Comparison of ENCODE assay signal across 8 cellular contexts in the genomic region with DNA sequence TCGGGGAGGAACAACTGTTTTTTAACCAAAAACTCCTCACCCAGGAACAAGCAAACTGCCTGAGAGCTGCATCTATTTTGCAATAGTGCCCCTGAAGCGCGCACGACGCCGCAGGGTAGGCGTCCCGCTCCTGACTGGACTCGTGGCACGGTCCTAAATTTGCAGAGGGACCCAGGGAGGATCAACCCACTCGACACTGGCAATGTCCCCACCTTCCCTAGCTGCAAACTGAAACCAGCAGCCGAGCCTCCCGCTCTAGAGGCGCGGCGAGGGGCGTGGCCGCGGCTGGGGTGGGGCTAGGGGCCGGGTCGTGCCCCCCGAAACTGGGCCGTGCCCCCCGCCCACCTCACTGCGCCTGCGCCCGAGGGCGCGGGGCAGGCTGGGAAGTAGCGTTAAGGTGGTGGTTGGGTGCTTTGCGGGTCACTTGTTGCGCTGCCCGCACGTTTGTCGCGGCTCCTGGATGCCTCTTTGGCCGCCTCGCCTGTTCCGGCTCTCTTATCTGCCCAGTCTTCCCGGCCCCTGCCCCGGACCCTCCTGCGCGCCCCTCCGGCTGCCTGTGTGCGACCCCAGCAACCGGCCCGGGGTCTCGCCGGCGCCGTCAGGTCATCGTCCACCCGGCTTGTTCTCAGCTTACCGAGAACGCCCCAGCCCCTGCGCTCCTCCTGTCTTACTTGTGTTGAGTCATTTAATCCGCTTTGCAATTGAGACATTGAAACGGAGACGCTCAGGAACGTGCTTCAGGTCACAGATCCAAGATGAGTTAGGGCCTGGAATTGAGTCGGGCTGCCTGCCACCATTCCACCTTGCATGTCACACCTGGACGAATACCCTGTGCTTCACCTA. TPM values are rescaled to one million over a fixed set of nuclear protein-coding genes. Genes with fewer than 3 reads are reported as not detected.
DNase-seq lines count a peak whose midpoint lies in the region; FAIRE-seq and TF ChIP-seq lines count a peak whose summit lies in the region.

No MANE protein-coding gene starts in this region.

- peak overlapping the region; percentile 76 for H3K4me3 ChIP-seq in H7 (ENCODE audit: insufficient read depth, low read depth, low read length)
- H3K4me3 ChIP-seq in SJSA1 = peak overlapping the region; percentile 60
- H3K4me3 ChIP-seq in neutrophil (ENCODE audit: low read depth in 1 of 2, low read length in 1 of 2) = peak overlapping the region; percentile 59 to 74

- H3K4me1 ChIP-seq in SJSA1 (replicated peaks) = peaks cover 5% of the 10 kb centered on the region; the same call in 1 of the 2 replicates
- peaks cover 11 to 12% of the 10 kb centered on the region in 2 experiments for H3K4me1 ChIP-seq in neutrophil (ENCODE audit: control insufficient read depth in 1 of 2, insufficient read depth in 1 of 2, low read depth in 1 of 2, low read length in 1 of 2)

- FAIRE-seq in frontal cortex (lab: Jason Lieb, UNC) = no peak

- H3K27ac ChIP-seq in SJSA1 = peak overlapping the region; percentile 42
- H3K27ac ChIP-seq in neutrophil = peak overlapping the region; percentile 45
- peak overlapping the region; percentile 77 for H3K27ac ChIP-seq in substantia nigra (ENCODE audit: low read depth, low read length, poor library complexity, severe bottlenecking)

- peak; percentile 98 for DNase-seq in GM03348 (ENCODE audit: low spot score)
- DNase-seq in H7 = peak; percentile 99
- DNase-seq in LoVo (ENCODE audit: low spot score) = peak; percentile 89
- DNase-seq in SJSA1 (ENCODE audit: low read depth in 1 of 2, low spot score in 2 of 2) = peak; percentile 78 to 80
- peak; percentile 90 for DNase-seq in activated naive CD4-positive, alpha-beta T cell treated with Interleukin-2 at 50 U/mL for 16 hours
- DNase-seq in frontal cortex (ENCODE audit: low spot score in 2 of 2) = peak; percentile 89 to 92
- peak in 48 of 49 donors; percentile 12 to 91 (median 66) for DNase-seq in substantia nigra (lab: John Stamatoyannopoulos, UW)

- no peaks in the 10 kb centered on the region for H3K27me3 ChIP-seq in H7 (ENCODE audit: control insufficient read depth, insufficient read depth, low read length)
- no peaks in the 10 kb centered on the region for H3K27me3 ChIP-seq in SJSA1 (replicated peaks)
- no peaks in the 10 kb centered on the region for H3K27me3 ChIP-seq in neutrophil

- H3K36me3 ChIP-seq in H7 (replicated peaks; ENCODE audit: control insufficient read depth, insufficient read depth, low read length) = no peaks in the 10 kb centered on the region
- H3K36me3 ChIP-seq in SJSA1 = no peaks in the 10 kb centered on the region
- H3K36me3 ChIP-seq in neutrophil = no peaks in the 10 kb centered on the region

- H3K9me3 ChIP-seq in SJSA1 (replicated peaks) (no peaks in the 10 kb centered on the region), neutrophil (no peaks in the 10 kb centered on the region)

- no peak for TF ChIP-seq CTCF in neutrophil (IDR thresholded peaks at IDR 0.05)

RNA-seq across cellular contexts. Expression of a gene that starts 37.9 kb away (rescaled TPM):
- 133 and 164 TPM in 2 replicates for total RNA-seq in H7 (2014; rRNA removed; shearing (Covaris generic))
- total RNA-seq in SJSA1 (2014; rRNA removed; shearing (Covaris generic)) = 33.5 and 61.4 TPM in 2 replicates
- 68.1 TPM for total RNA-seq in frontal cortex

Comparison
In these comparisons a context has a peak if more than half of its experiments do, and no peak if none do; other contexts are left out.
1. Peak in every context shown above with its lines: DNase-seq, H3K4me3 ChIP-seq and H3K27ac ChIP-seq.